In genomic region chr15:87528873-87529272, GRCh38 we compare ENCODE assay signal across 14 cellular contexts.
"Had no signal": no experiment of that assay in that cellular context is flagged by ENCODE, and none has a peak within 500 bp of the region (broad histone marks: within the 10 kb centered on the region; RNA-seq: fewer than 3 reads in every experiment).

No MANE protein-coding gene starts in this region.

- H3K9me3 ChIP-seq: lower lobe of right lung, tibial artery had no signal

- H3K4me1 ChIP-seq: lower lobe of right lung, tibial artery had no signal

- H3K4me1 Mint-ChIP-seq: activated CD4-positive, alpha-beta memory T cell treated with anti-CD3 and anti-CD28 coated beads, Interleukin-2, amount 10 ng/mL, durations not matched to agents 7 days and 5 days; activated CD4-positive, alpha-beta T cell treated with anti-CD3 and anti-CD28 coated beads for 36 hours; stimulated activated memory B cell treated with anti-CD40 and anti-IgM and Interleukin-4, amounts not matched to agents 10 μg/mL and 1 μg/mL and 100 μg/mL, for 72 hours had no signal

- H3K27ac ChIP-seq: coronary artery, lower lobe of right lung, tibial artery, VCaP had no signal

- H3K27me3 ChIP-seq: tibial artery had no signal

- H3K27ac Mint-ChIP-seq: activated CD4-positive, alpha-beta memory T cell treated with anti-CD3 and anti-CD28 coated beads, Interleukin-2, amount 10 ng/mL, durations not matched to agents 7 days and 5 days; activated CD4-positive, alpha-beta T cell treated with anti-CD3 and anti-CD28 coated beads for 36 hours; stimulated activated memory B cell treated with anti-CD40 and anti-IgM and Interleukin-4, amounts not matched to agents 10 μg/mL and 1 μg/mL and 100 μg/mL, for 72 hours had no signal

- H3K27me3 Mint-ChIP-seq: activated CD4-positive, alpha-beta memory T cell treated with anti-CD3 and anti-CD28 coated beads, Interleukin-2, amount 10 ng/mL, durations not matched to agents 7 days and 5 days; stimulated activated memory B cell treated with anti-CD40 and anti-IgM and Interleukin-4, amounts not matched to agents 10 μg/mL and 1 μg/mL and 100 μg/mL, for 72 hours had no signal

- H3K36me3 Mint-ChIP-seq: stimulated activated memory B cell treated with anti-CD40 and anti-IgM and Interleukin-4, amounts not matched to agents 10 μg/mL and 1 μg/mL and 100 μg/mL, for 72 hours had no signal

- H3K4me3 Mint-ChIP-seq: activated CD4-positive, alpha-beta memory T cell treated with anti-CD3 and anti-CD28 coated beads, Interleukin-2, amount 10 ng/mL, durations not matched to agents 7 days and 5 days; activated CD4-positive, alpha-beta T cell treated with anti-CD3 and anti-CD28 coated beads for 36 hours; stimulated activated memory B cell treated with anti-CD40 and anti-IgM and Interleukin-4, amounts not matched to agents 10 μg/mL and 1 μg/mL and 100 μg/mL, for 72 hours had no signal

- H3K36me3 ChIP-seq: lower lobe of right lung, tibial artery had no signal

- ATAC-seq: activated CD4-positive, alpha-beta T cell treated with anti-CD3 and anti-CD28 coated beads for 36 hours; lower lobe of right lung; stimulated activated memory B cell treated with anti-CD40 and anti-IgM and Interleukin-4, amounts not matched to agents 10 μg/mL and 1 μg/mL and 100 μg/mL, for 72 hours had no signal

- DNase-seq: activated CD4-positive, alpha-beta memory T cell treated with anti-CD3 and anti-CD28 coated beads, Interleukin-2, amount 10 ng/mL, durations not matched to agents 7 days and 5 days; activated CD4-positive, alpha-beta T cell treated with anti-CD3 and anti-CD28 coated beads for 36 hours; activated CD8-positive, alpha-beta memory T cell treated with anti-CD3 and anti-CD28 coated beads, Interleukin-2, amount 50 U/mL, for 4 hours; central memory CD4-positive, alpha-beta T cell; effector CD4-positive, alpha-beta T cell; hypothalamus; lower lobe of right lung; midbrain; retina; stimulated activated CD4-positive, alpha-beta T cell treated with anti-CD3 and anti-CD28 coated beads, Interleukin-1b, Interleukin-23, amount 100 ng/mL, for 48 hours; tibial artery had no signal

- H3K4me3 ChIP-seq: coronary artery, lower lobe of right lung, tibial artery had no signal
